Comparison of ENCODE assay signal across 18 cellular contexts in the genomic region with DNA sequence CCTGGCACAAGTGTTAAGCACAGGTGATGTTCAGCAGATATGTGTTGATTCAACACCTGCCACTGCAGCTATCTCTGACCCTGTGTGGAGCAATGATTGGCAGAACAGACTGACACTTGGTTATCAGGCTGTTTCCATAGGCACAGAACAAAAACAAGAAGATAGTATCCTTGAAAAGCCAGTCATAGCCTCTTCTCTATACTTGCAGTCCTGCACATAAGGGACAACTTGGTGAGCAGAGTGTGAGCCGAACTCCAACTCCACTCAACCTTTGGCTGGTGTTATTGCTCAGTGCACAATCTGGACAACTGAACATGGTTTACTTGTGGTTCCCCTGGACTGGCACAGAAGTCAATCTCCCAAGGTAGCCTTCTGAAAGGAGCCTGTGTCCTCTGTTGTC.
"Had no signal": no experiment of that assay in that cellular context is flagged by ENCODE, and none has a peak within 500 bp of the region (broad histone marks: within the 10 kb centered on the region; RNA-seq: fewer than 3 reads in every experiment).

No MANE protein-coding gene starts in this region.

- H3K9me3 ChIP-seq: gastroesophageal sphincter, ovary, right atrium auricular region, tibial artery, upper lobe of right lung, vagina had no signal

- H3K9me3 Mint-ChIP-seq: endodermal cell, mesothelial cell of epicardium, natural killer cell, neural crest cell had no signal

- H3K36me3 Mint-ChIP-seq: mesothelial cell of epicardium, natural killer cell had no signal

- H3K4me2 ChIP-seq: hepatocyte had no signal

- H3K4me3 Mint-ChIP-seq: endodermal cell, mesothelial cell of epicardium, natural killer cell, neural crest cell had no signal

- DNase-seq: effector CD4-positive, alpha-beta T cell; endodermal cell; erythroblast; left colon; natural killer cell; ovary; small intestine; stimulated activated CD4-positive, alpha-beta T cell treated with anti-CD3 and anti-CD28 coated beads, Interleukin-12 subunit alpha, Interleukin-12 subunit beta, amount 100 ng/mL, for 4 hours; stimulated activated naive CD4-positive, alpha-beta T cell; tibial artery; upper lobe of right lung had no signal

- H3K27ac ChIP-seq: coronary artery, hepatocyte, ovary, right atrium auricular region, tibial artery, upper lobe of right lung, vagina had no signal

- H3K27ac Mint-ChIP-seq: endodermal cell, mesothelial cell of epicardium, natural killer cell had no signal

- H3K4me1 ChIP-seq: gastroesophageal sphincter, tibial artery, upper lobe of right lung, vagina had no signal

- H2AFZ ChIP-seq: hepatocyte had no signal

- H3K27me3 ChIP-seq: gastroesophageal sphincter, hepatocyte, ovary, right atrium auricular region, tibial artery, upper lobe of right lung, vagina had no signal

- ATAC-seq: gastroesophageal sphincter, left colon, natural killer cell, upper lobe of right lung had no signal

- H3K4me3 ChIP-seq: coronary artery, gastroesophageal sphincter, hepatocyte, ovary, right atrium auricular region, tibial artery, upper lobe of right lung, vagina had no signal

- H3K4me1 Mint-ChIP-seq: mesothelial cell of epicardium, natural killer cell had no signal

- H3K36me3 ChIP-seq: gastroesophageal sphincter, ovary, right atrium auricular region, tibial artery, upper lobe of right lung, vagina had no signal
